ENCODE assay signal across 19 cellular contexts in the genomic region with DNA sequence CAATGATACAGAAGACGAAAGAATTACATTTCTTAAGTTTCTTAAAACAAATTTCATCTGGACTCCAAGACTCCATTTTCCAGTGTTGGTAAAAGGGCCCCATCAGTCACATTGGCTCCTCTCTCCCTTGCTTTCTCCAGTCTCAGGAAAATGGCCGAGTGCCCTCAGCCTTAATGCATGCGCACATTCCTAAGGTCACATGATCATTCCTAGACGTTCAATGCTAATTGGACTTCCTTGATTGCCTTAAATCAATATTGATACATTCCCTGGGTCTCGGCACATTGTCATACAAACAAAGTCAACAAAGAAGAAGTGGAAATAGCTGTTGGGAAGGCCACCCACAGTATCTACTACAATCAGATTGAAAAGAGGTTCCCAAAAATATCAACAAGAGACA.
DNase-seq lines count a peak whose midpoint lies in the region; ATAC-seq and TF ChIP-seq lines count a peak whose summit lies in the region.
"Had no signal": no experiment of that assay in that cellular context is flagged by ENCODE, and none has a peak within 500 bp of the region (broad histone marks: within the 10 kb centered on the region; RNA-seq: fewer than 3 reads in every experiment).

No MANE protein-coding gene starts in this region.

- no peak overlapping the region for H2BK5ac ChIP-seq in mesendoderm (ENCODE audit: low read length)

- H3K4ac ChIP-seq in mesendoderm (ENCODE audit: low read depth, low read length) = no peak overlapping the region

- H3K27ac Mint-ChIP-seq in endodermal cell = no peak overlapping the region

- H3K36me3 Mint-ChIP-seq in endodermal cell (ENCODE audit: low read depth) = peaks cover 3% of the 10 kb centered on the region

- no peaks in the 10 kb centered on the region for H3K9me3 Mint-ChIP-seq in endodermal cell

- H3K27me3 Mint-ChIP-seq in endodermal cell (ENCODE audit: insufficient read depth) = no peaks in the 10 kb centered on the region

- DNase-seq in H7 (peak; percentile 14), endodermal cell (no peak), mesendoderm (peak; percentile 74), ascending aorta (ENCODE audit: low spot score in 2 of 2) (no peak)
- DNase-seq in activated effector memory CD4-positive, alpha-beta T cell treated with Interleukin-2 at 50 U/mL for 16 hours = no peak
- DNase-seq: COR-L47; DMS153; HCEC 1CT; NCI-H1048; NCI-H1694 treated with DMSO at 0.1 percent for 48 hours; NCI-H345; NCI-H526; NK-92 treated with Interleukin-12 subunit alpha and Interleukin-12 subunit beta, amount 100 ng/mL, for 24 hours; OCI-M1; SJCRH30 had no signal

- 0 out of 2 replicates have a peak overlapping the region, but pooled peaks have one; percentile 7 for H3K27ac ChIP-seq in HUES6 (ENCODE audit: low read depth, low read length)
- no peak overlapping the region for H3K27ac ChIP-seq in endodermal cell (ENCODE audit: low read depth, low read length)
- no peak overlapping the region for H3K27ac ChIP-seq in mesendoderm (ENCODE audit: low read depth, low read length)
- H3K27ac ChIP-seq in ascending aorta = no peak overlapping the region
- H3K27ac ChIP-seq: KMS-11, RWPE1, SJCRH30 had no signal

- no peak overlapping the region for H3K56ac ChIP-seq in mesendoderm (ENCODE audit: low read length)

- no peak overlapping the region for H2BK120ac ChIP-seq in mesendoderm (ENCODE audit: low read depth, low read length)

- H3K4me1 ChIP-seq in HUES6 (ENCODE audit: control insufficient read depth, insufficient read depth, low read length) (peaks cover 20% of the 10 kb centered on the region), endodermal cell (ENCODE audit: control insufficient read depth, insufficient read depth, low read length) (peaks cover 2% of the 10 kb centered on the region), mesendoderm (ENCODE audit: control insufficient read depth, low read depth, low read length) (no peaks in the 10 kb centered on the region), ascending aorta (no peaks in the 10 kb centered on the region)

- intact Hi-C loops in ascending aorta (cut with DNase I) = loop anchor here (10.0 kb wide), 1 partner anchor 595 kb away; no protein-coding TSS in a partner anchor

- H3K9me3 ChIP-seq in HUES6 (ENCODE audit: control insufficient read depth, insufficient read depth, low read depth, low read length) (no peaks in the 10 kb centered on the region), endodermal cell (ENCODE audit: control insufficient read depth, low read length) (no peaks in the 10 kb centered on the region), ascending aorta (no peaks in the 10 kb centered on the region)
- H3K9me3 ChIP-seq: SJCRH30 had no signal

- H3K9ac ChIP-seq in HUES6 (ENCODE audit: low read length) (no peak overlapping the region), endodermal cell (ENCODE audit: extremely low read depth, low read length, poor library complexity, severe bottlenecking) (no peak overlapping the region), mesendoderm (ENCODE audit: low read length) (no peak overlapping the region)
- H3K9ac ChIP-seq: KMS-11 had no signal

- H3K23ac ChIP-seq in mesendoderm (ENCODE audit: low read length) = no peak overlapping the region

- H3K79me2 ChIP-seq in mesendoderm (ENCODE audit: control insufficient read depth, insufficient read depth, low read length) = no peaks in the 10 kb centered on the region

- no peaks in the 10 kb centered on the region for H3K27me3 ChIP-seq in H7 (ENCODE audit: control insufficient read depth, insufficient read depth, low read length)
- no peaks in the 10 kb centered on the region for H3K27me3 ChIP-seq in HUES6 (ENCODE audit: control insufficient read depth, insufficient read depth, low read length)
- H3K27me3 ChIP-seq in endodermal cell (ENCODE audit: control insufficient read depth, insufficient read depth, low read length, poor library complexity, severe bottlenecking) = no peaks in the 10 kb centered on the region
- H3K27me3 ChIP-seq in mesendoderm (ENCODE audit: insufficient read depth, low read length, poor library complexity) = no peaks in the 10 kb centered on the region
- H3K27me3 ChIP-seq in ascending aorta = no peaks in the 10 kb centered on the region
- H3K27me3 ChIP-seq: SJCRH30 had no signal

- no peak overlapping the region for H2AK5ac ChIP-seq in mesendoderm (ENCODE audit: low read length)

- peaks cover 28% of the 10 kb centered on the region for H3K4me1 Mint-ChIP-seq in endodermal cell

- no peaks in the 10 kb centered on the region for H3K79me1 ChIP-seq in mesendoderm (ENCODE audit: low read length)

- H3K36me3 ChIP-seq in H7 (replicated peaks; ENCODE audit: control insufficient read depth, insufficient read depth, low read length) (no peaks in the 10 kb centered on the region), HUES6 (ENCODE audit: control insufficient read depth, insufficient read depth, low read length) (no peaks in the 10 kb centered on the region), endodermal cell (ENCODE audit: control insufficient read depth, insufficient read depth, low read length) (no peaks in the 10 kb centered on the region), mesendoderm (ENCODE audit: control insufficient read depth, insufficient read depth, low read length) (no peaks in the 10 kb centered on the region), ascending aorta (no peaks in the 10 kb centered on the region)
- H3K36me3 ChIP-seq: SJCRH30 had no signal

- H3K18ac ChIP-seq in mesendoderm (ENCODE audit: low read length) = no peak overlapping the region

- WGBS in endodermal cell (ENCODE audit: insufficient coverage in 1 of 2, insufficient read length in 1 of 2), 2 experiments = 54 to 64% methylated on average over 4 to 5 of the region's 5 CpGs
- WGBS in mesendoderm (ENCODE audit: extremely low coverage, insufficient coverage, low lambda C conversion rate) = no CpG with 5 or more reads among the region's 5 CpGs

- no peak overlapping the region for H4K8ac ChIP-seq in mesendoderm (ENCODE audit: low read depth, low read length)

- ATAC-seq in GM19463 (IDR thresholded peaks at IDR 0.05; ENCODE audit: unreplicated experiment) = no peak

- no peak overlapping the region for H4K5ac ChIP-seq in mesendoderm (ENCODE audit: low read length)

- TF ChIP-seq CTCF in endodermal cell (conservative IDR thresholded peaks at IDR 0.05) (no peak), ascending aorta (IDR thresholded peaks at IDR 0.05) (no peak)

- no peak overlapping the region for H3K4me3 Mint-ChIP-seq in endodermal cell

- no peak overlapping the region for H3K4me2 ChIP-seq in mesendoderm (ENCODE audit: low read length)
- H3K4me2 ChIP-seq: KMS-11 had no signal

- no peak overlapping the region for H2BK15ac ChIP-seq in mesendoderm (replicated peaks; ENCODE audit: low read depth)

- H3K4me3 ChIP-seq in H7 (ENCODE audit: insufficient read depth, low read depth, low read length) = no peak overlapping the region
- H3K4me3 ChIP-seq in HUES6 (ENCODE audit: low read depth, low read length) = no peak overlapping the region
- peak overlapping the region; percentile 51 for H3K4me3 ChIP-seq in endodermal cell (ENCODE audit: low read length)
- H3K4me3 ChIP-seq in mesendoderm (ENCODE audit: low read length) = no peak overlapping the region
- no peak overlapping the region for H3K4me3 ChIP-seq in ascending aorta
- H3K4me3 ChIP-seq: SJCRH30 had no signal

Comparison
In these comparisons a context has a peak if more than half of its experiments do, and no peak if none do; other contexts are left out.
1. DNase-seq: peak in H7 (single experiment) and mesendoderm (single experiment); none in endodermal cell (single experiment), ascending aorta (0 of 2) and activated effector memory CD4-positive, alpha-beta T cell treated with Interleukin-2 at 50 U/mL for 16 hours (single experiment).